1 cellular context compared by ENCODE assay signal in the genomic region with DNA sequence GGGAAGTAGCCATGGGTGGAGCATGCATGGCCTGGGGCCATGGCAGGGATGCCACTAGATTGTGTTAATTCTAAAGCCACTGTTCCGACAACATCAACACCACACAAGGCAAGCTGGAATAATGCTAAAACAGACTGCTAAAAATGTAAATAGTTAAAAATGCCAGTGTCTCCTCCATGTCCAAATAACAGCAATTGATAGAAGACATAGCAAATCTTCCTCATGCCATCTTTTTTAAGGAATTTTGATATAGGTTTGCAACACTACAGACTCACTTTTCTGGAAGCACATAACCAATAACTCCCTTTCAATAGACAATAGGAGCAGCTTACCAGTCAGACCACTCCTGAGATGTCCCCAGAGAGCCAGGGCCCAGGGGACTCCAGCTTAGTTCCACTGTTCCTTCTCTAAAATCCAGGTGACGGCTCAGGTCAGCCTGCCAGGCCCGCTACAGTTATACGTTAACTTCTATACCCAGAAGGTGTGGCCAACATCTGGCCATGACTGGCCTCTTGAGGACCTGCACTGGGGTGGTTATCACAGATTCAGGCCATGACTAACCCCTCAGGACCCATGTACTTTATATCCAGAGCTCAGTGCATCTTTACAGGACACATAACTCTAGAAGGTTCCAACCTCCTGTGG.
TF ChIP-seq lines count a peak whose summit lies in the region.

No MANE protein-coding gene starts in this region.

TF ChIP-seq in K562, 482 proteins besides CTCF, POLR2A, EP300 and RAD21 (continued from another document):
- TF ChIP-seq ZBTB2 (IDR thresholded peaks at IDR 0.05) (no peak), ZNF3 (CRISPR knock-in tag; IDR thresholded peaks at IDR 0.05) (no peak), NR1H2 (CRISPR knock-in tag; IDR thresholded peaks at IDR 0.05) (no peak), ESRRA (IDR thresholded peaks at IDR 0.05; ENCODE audit: borderline replicate concordance, low read depth) (no peak), GATAD2A (IDR thresholded peaks at IDR 0.05) (no peak), DACH1 (IDR thresholded peaks at IDR 0.05; ENCODE audit: partially characterized antibody) (peak; percentile 0), HNRNPLL (IDR thresholded peaks at IDR 0.05; ENCODE audit: low read depth, low read length, poor library complexity, severe bottlenecking) (no peak), SRSF7 (optimal IDR thresholded peaks at IDR 0.05; ENCODE audit: low read depth, low read length) (no peak), POLR2G (IDR thresholded peaks at IDR 0.05; ENCODE audit: low read depth, low read length) (no peak), ZNF592 (IDR thresholded peaks at IDR 0.05) (0 out of 2 replicates have a peak, but pooled peaks have one; percentile 1), ZBTB8A (IDR thresholded peaks at IDR 0.05; ENCODE audit: partially characterized antibody) (no peak), MTA2 (IDR thresholded peaks at IDR 0.05; ENCODE audit: low read depth) (no peak), CCNT2 (IDR thresholded peaks at IDR 0.05; ENCODE audit: borderline replicate concordance, extremely low read depth, insufficient read length, low read depth, low read length) (peak; percentile 21), EZH2 (IDR thresholded peaks at IDR 0.05; ENCODE audit: borderline replicate concordance, low read depth, low read length) (no peak), COPS2 (conservative IDR thresholded peaks at IDR 0.05) (no peak), HIVEP1 (CRISPR knock-in tag; IDR thresholded peaks at IDR 0.05) (no peak)
- TF ChIP-seq, protein P1, sequence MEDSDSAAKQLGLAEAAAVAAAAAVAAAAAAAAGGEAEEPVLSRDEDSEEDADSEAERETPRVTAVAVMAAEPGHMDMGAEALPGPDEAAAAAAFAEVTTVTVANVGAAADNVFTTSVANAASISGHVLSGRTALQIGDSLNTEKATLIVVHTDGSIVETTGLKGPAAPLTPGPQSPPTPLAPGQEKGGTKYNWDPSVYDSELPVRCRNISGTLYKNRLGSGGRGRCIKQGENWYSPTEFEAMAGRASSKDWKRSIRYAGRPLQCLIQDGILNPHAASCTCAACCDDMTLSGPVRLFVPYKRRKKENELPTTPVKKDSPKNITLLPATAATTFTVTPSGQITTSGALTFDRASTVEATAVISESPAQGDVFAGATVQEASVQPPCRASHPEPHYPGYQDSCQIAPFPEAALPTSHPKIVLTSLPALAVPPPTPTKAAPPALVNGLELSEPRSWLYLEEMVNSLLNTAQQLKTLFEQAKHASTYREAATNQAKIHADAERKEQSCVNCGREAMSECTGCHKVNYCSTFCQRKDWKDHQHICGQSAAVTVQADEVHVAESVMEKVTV (CRISPR knock-in tag; IDR thresholded peaks at IDR 0.05) = no peak
- TF ChIP-seq, protein P2, sequence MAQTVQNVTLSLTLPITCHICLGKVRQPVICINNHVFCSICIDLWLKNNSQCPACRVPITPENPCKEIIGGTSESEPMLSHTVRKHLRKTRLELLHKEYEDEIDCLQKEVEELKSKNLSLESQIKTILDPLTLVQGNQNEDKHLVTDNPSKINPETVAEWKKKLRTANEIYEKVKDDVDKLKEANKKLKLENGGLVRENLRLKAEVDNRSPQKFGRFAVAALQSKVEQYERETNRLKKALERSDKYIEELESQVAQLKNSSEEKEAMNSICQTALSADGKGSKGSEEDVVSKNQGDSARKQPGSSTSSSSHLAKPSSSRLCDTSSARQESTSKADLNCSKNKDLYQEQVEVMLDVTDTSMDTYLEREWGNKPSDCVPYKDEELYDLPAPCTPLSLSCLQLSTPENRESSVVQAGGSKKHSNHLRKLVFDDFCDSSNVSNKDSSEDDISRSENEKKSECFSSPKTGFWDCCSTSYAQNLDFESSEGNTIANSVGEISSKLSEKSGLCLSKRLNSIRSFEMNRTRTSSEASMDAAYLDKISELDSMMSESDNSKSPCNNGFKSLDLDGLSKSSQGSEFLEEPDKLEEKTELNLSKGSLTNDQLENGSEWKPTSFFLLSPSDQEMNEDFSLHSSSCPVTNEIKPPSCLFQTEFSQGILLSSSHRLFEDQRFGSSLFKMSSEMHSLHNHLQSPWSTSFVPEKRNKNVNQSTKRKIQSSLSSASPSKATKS (CRISPR knock-in tag; IDR thresholded peaks at IDR 0.05) = no peak
- TF ChIP-seq, protein P3, sequence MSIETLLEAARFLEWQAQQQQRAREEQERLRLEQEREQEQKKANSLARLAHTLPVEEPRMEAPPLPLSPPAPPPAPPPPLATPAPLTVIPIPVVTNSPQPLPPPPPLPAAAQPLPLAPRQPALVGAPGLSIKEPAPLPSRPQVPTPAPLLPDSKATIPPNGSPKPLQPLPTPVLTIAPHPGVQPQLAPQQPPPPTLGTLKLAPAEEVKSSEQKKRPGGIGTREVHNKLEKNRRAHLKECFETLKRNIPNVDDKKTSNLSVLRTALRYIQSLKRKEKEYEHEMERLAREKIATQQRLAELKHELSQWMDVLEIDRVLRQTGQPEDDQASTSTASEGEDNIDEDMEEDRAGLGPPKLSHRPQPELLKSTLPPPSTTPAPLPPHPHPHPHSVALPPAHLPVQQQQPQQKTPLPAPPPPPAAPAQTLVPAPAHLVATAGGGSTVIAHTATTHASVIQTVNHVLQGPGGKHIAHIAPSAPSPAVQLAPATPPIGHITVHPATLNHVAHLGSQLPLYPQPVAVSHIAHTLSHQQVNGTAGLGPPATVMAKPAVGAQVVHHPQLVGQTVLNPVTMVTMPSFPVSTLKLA (conservative IDR thresholded peaks at IDR 0.05) = no peak
- TF ChIP-seq, protein P4, sequence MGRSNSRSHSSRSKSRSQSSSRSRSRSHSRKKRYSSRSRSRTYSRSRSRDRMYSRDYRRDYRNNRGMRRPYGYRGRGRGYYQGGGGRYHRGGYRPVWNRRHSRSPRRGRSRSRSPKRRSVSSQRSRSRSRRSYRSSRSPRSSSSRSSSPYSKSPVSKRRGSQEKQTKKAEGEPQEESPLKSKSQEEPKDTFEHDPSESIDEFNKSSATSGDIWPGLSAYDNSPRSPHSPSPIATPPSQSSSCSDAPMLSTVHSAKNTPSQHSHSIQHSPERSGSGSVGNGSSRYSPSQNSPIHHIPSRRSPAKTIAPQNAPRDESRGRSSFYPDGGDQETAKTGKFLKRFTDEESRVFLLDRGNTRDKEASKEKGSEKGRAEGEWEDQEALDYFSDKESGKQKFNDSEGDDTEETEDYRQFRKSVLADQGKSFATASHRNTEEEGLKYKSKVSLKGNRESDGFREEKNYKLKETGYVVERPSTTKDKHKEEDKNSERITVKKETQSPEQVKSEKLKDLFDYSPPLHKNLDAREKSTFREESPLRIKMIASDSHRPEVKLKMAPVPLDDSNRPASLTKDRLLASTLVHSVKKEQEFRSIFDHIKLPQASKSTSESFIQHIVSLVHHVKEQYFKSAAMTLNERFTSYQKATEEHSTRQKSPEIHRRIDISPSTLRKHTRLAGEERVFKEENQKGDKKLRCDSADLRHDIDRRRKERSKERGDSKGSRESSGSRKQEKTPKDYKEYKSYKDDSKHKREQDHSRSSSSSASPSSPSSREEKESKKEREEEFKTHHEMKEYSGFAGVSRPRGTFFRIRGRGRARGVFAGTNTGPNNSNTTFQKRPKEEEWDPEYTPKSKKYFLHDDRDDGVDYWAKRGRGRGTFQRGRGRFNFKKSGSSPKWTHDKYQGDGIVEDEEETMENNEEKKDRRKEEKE (IDR thresholded peaks at IDR 0.05; ENCODE audit: borderline replicate concordance in 1 of 2, control insufficient read depth in 1 of 2, low read depth in 2 of 2, low read length in 1 of 2) = no peak
